19 cellular contexts compared by ENCODE assay signal in the genomic region with DNA sequence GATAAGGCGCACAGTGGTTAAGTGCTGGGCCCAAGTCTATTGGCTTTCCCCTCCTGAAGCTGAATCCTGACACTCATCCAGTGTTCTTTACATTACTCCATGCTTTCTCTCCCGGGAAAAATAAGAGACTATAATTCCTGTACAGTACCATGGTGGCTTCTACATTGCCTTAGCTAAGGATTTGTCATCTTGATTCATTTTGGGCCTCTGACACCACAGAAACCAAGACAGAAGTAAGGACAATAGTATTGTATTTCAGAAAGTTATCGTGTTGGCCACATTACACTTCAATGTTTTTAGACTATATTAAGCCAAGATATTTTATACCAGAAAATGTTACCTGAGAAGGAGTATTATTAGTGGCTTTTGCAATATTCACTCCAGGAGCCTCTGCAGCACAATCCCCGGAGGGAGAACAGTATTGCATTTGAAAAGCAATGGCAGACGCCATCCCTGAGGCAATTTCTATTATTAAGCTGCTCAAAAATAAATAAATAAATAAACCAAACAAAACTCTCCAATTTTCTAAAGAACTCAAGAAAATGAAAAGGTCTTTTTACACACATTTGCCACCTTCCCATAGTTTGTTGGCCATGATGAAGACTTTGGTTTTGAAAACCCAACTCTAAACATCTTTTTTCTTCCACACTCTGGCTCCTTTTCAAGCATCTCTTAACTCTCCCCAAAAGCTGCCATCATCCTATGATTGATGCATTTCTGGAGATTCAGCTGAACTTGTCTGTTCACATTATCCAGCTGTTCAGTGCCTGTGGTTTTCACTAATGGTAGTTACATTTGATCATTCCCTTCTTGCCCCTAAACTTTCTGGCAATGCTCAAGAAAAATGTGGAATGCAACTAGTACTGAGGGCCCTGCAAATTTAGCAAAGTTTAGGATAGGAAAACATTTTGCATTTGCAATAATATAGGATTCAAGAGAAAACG.
"Had no signal": no experiment of that assay in that cellular context is flagged by ENCODE, and none has a peak within 500 bp of the region (broad histone marks: within the 10 kb centered on the region; RNA-seq: fewer than 3 reads in every experiment).

No MANE protein-coding gene starts in this region.

- H3K4me3 ChIP-seq: lower lobe of right lung, mucosa of descending colon, sigmoid colon, thoracic aorta had no signal

- DNase-seq: activated CD4-positive, alpha-beta T cell treated with anti-CD3 and anti-CD28 coated beads for 1 hour; activated CD4-positive, alpha-beta T cell treated with anti-CD3 and anti-CD28 coated beads, Interleukin-2, amount 50 U/mL, for 1 hour; activated CD8-positive, alpha-beta T cell treated with anti-CD3 and anti-CD28 coated beads, Interleukin-2, amount 10 ng/mL, durations not matched to agents 7 days and 5 days; activated gamma-delta T cell; activated naive CD4-positive, alpha-beta T cell treated with anti-CD3 and anti-CD28 coated beads, Interleukin-2, amount 50 U/mL, for 16 hours; activated naive CD8-positive, alpha-beta T cell treated with anti-CD3 and anti-CD28 coated beads, Interleukin-2, amount 50 U/mL, for 24 hours; effector memory CD8-positive, alpha-beta T cell; foreskin fibroblast; left colon; lower lobe of right lung; mesendoderm; mucosa of descending colon; naive B cell; occipital lobe; sigmoid colon; stimulated activated CD4-positive, alpha-beta T cell treated with anti-CD3 and anti-CD28 coated beads, Interleukin-4, amount 100 ng/mL, for 24 hours; stimulated activated naive CD4-positive, alpha-beta T cell treated with Interleukin-2 at 50 U/mL for 16 hours had no signal

- H3K9me3 ChIP-seq: lower lobe of right lung, mucosa of descending colon, sigmoid colon, thoracic aorta had no signal

- H3K4me1 ChIP-seq: sigmoid colon had no signal

- H3K36me3 ChIP-seq: lower lobe of right lung, sigmoid colon, thoracic aorta had no signal

- H3K27ac ChIP-seq: lower lobe of right lung, sigmoid colon, thoracic aorta, VCaP had no signal

- H3K27me3 ChIP-seq: sigmoid colon had no signal
